8 cellular contexts compared by ENCODE assay signal in the genomic region with DNA sequence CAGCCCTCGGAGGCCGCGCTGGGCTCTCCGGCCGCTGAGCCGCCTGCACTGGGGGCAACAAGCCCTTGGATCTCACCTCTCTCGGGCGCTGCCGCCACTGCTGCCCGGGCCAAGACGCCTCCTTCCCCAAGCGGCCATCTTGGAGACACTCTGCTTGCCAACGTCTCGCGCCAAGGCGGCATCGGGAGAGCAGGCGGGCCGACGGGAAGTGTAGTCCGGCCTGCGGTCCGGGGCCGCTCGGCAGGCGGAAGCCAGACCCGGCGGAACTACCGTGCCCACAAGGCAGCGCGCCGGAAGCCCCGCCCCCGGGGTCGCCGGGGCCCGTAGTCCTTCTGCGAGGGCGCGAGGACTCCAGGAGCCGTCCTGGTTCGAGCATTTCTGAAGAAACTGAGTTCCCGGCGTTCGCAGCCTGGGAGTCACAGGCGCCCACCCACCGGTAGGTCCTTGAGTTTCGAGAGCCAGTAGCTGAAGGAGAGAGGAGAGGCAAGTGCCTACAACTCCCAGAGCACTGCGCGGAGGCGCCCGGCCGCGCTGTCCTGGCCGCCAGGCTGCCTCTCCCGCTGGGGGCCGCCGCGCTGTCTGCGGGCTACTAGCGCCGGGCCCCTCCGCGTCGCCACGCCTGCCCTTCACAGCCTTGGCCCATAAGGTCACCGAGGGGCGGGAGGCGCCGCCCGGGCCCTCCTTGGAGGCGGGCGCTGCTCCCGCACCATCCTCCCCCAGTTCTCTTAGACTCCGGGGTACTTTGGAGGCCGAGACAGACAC. TPM values are rescaled to one million over a fixed set of nuclear protein-coding genes. Genes with fewer than 3 reads are reported as not detected.
A peak's percentile ranks its signal among the peaks of the same experiment; 100 is the strongest.
DNase-seq lines count a peak whose midpoint lies in the region; ATAC-seq, FAIRE-seq and TF ChIP-seq lines count a peak whose summit lies in the region.

A gene with protein sequence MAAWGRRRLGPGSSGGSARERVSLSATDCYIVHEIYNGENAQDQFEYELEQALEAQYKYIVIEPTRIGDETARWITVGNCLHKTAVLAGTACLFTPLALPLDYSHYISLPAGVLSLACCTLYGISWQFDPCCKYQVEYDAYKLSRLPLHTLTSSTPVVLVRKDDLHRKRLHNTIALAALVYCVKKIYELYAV (minus strand): TSS at position 147 of the 762 bp plus-strand sequence. CDS start 9 bp downstream, at position 138.

- peak; percentile 82 for TF ChIP-seq POLR2A in GM19099 (IDR thresholded peaks at IDR 0.05; ENCODE audit: extremely low read depth, insufficient read length, low read depth)

- H3K4me3 ChIP-seq in keratinocyte (ENCODE audit: control insufficient read depth in 2 of 3, extremely low read depth in 1 of 3, insufficient read depth in 2 of 3, low read depth in 1 of 3, low read length in 3 of 3): peak within 1 kb of the TSS; percentile 93 to 94 (median 93)

- DNase-seq in Ammon's horn (ENCODE audit: low spot score) (peak; percentile 98), NCI-H446 treated with DMSO at 0.1 percent for 48 hours (lab: John Stamatoyannopoulos, UW) (peak; percentile 87), cerebellar cortex (ENCODE audit: low spot score) (peak; percentile 94), keratinocyte (ENCODE audit: low read depth, low spot score) (no peak)
- peak; percentile 96 for DNase-seq in activated CD4-positive, CD25-positive, alpha-beta regulatory T cell treated with anti-CD3 and anti-CD28 coated beads, Interleukin-2, amount 50 U/mL, for 72 hours
- peak; percentile 89 to 95 (median 90) for DNase-seq in stimulated activated CD4-positive, alpha-beta T cell treated with anti-CD3 and anti-CD28 coated beads, Interleukin-12 subunit alpha, Interleukin-12 subunit beta, amount 100 ng/mL, for 48 hours (ENCODE audit: low read depth in 2 of 3, low spot score in 1 of 3)

- H3K9ac ChIP-seq in keratinocyte (ENCODE audit: control insufficient read depth, extremely low read depth, insufficient read depth, low read length): peak within 1 kb of the TSS; percentile 84

- H3K4me2 ChIP-seq in keratinocyte (ENCODE audit: control insufficient read depth, extremely low read depth, insufficient read depth, low read depth, low read length): peak within 1 kb of the TSS; percentile 95

- no peaks in the 10 kb centered on the region for H3K9me3 ChIP-seq in keratinocyte (ENCODE audit: control insufficient read depth, low read depth, low read length)

- H2AFZ ChIP-seq in keratinocyte (ENCODE audit: control insufficient read depth, low read length): peak within 1 kb of the TSS; percentile 82

- no peaks in the 10 kb centered on the region for H3K9me1 ChIP-seq in keratinocyte (ENCODE audit: control insufficient read depth, extremely low read depth, insufficient read depth, low read length)

- H3K79me2 ChIP-seq in keratinocyte (ENCODE audit: control insufficient read depth, insufficient read depth, low read length): peaks cover 86% of the 10 kb centered on the region

- H3K36me3 ChIP-seq in keratinocyte (ENCODE audit: control insufficient read depth in 2 of 2, extremely low read depth in 1 of 2, insufficient read depth in 2 of 2, low read length in 2 of 2): peaks cover 0 to 16% of the 10 kb centered on the region in 2 experiments

- H3K4me1 ChIP-seq in keratinocyte (ENCODE audit: control insufficient read depth, extremely low read depth, insufficient read depth, low read length): peaks cover 52% of the 10 kb centered on the region

- dilution Hi-C loops in keratinocyte (cut with MboI; ENCODE audit: extremely low pct_ligation_motif_present, low sequenced_read_pairs): no loop called here

- peak in 1 of 3 experiments; percentile 12 for TF ChIP-seq CTCF in keratinocyte (optimal IDR thresholded peaks at IDR 0.05 in 1 of 3, IDR thresholded peaks at IDR 0.05 in 1 of 3, conservative IDR thresholded peaks at IDR 0.05 in 1 of 3; ENCODE audit: extremely low read depth in 1 of 3, insufficient read depth in 2 of 3, low read length in 3 of 3)

- ATAC-seq in HG03378 (IDR thresholded peaks at IDR 0.05; ENCODE audit: unreplicated experiment): peak; percentile 80

- H3K27ac ChIP-seq in keratinocyte (ENCODE audit: control insufficient read depth, insufficient read depth, low read length): peak within 1 kb of the TSS; percentile 85

- peaks cover 24% of the 10 kb centered on the region for H4K20me1 ChIP-seq in keratinocyte (ENCODE audit: control insufficient read depth, extremely low read depth, insufficient read depth, low read length)

- no peak for FAIRE-seq in keratinocyte (lab: Jason Lieb, UNC)

- no peaks in the 10 kb centered on the region for H3K27me3 ChIP-seq in keratinocyte (ENCODE audit: control insufficient read depth, extremely low read depth, insufficient read depth, low read length)

RNA-seq across cellular contexts. Expression of the gene that starts here (rescaled TPM):
- 38.5 to 58.1 TPM (median 40.1 TPM) in 3 replicates for polyA plus RNA-seq in keratinocyte
- polyA plus RNA-seq in keratinocyte (2011; ENCODE audit: low read depth): 21.2 TPM
- 36.6 and 44.0 TPM in 2 replicates for polyA plus RNA-seq in keratinocyte (2011; cell fraction: cytosol; rRNA removed)
- polyA plus RNA-seq in keratinocyte (2011; cell fraction: nucleus; rRNA removed): 26.4 and 37.1 TPM in 2 replicates
- 26.6 and 27.2 TPM in 2 replicates for polyA plus RNA-seq in keratinocyte (2012; ENCODE audit: low replicate concordance)
- 20.8 to 45.3 TPM (median 30.9 TPM) in 3 replicates for polyA minus RNA-seq in keratinocyte
- 49.5 TPM for polyA minus RNA-seq in keratinocyte (2011; cell fraction: cytosol; rRNA and poly(A)+ RNA removed)
- polyA minus RNA-seq in keratinocyte (2011; cell fraction: nucleus; rRNA and poly(A)+ RNA removed): 9.8 and 11.9 TPM in 2 replicates
